Comparison of ENCODE assay signal across 25 cellular contexts in the genomic region with DNA sequence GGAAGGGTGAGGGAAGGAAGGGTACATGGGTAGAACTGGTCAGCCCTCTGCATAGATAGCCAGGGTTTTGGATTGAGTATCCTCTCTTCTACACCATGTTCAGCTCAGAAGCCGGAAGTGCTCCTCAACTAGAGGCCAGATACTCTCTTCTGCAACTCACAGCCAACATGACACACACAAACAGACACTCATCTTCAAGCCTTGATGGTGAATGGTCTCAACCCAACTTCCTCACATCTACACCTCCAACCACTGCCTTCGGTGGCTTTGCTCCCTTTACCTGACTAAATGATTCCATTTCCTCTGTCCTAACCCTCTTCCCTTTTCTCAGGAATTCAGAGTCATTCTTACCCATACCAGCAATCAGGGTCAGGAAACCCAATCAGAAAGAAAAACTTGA. TPM values are rescaled to one million over a fixed set of nuclear protein-coding genes. Genes with fewer than 3 reads are reported as not detected.
A peak's percentile ranks its signal among the peaks of the same experiment; 100 is the strongest.
DNase-seq lines count a peak whose midpoint lies in the region; ATAC-seq and TF ChIP-seq lines count a peak whose summit lies in the region.
"Had no signal": no experiment of that assay in that cellular context is flagged by ENCODE, and none has a peak within 500 bp of the region (broad histone marks: within the 10 kb centered on the region; RNA-seq: fewer than 3 reads in every experiment).

No MANE protein-coding gene starts in this region.

- no peak for TF ChIP-seq CTCF in CD4-positive, alpha-beta T cell (IDR thresholded peaks at IDR 0.05)
- TF ChIP-seq CTCF in osteoblast (IDR thresholded peaks at IDR 0.05; ENCODE audit: extremely low read depth, low read depth, low read length) (no peak), HFFc6 (IDR thresholded peaks at IDR 0.05) (no peak)

- DNase-seq in activated CD8-positive, alpha-beta memory T cell treated with anti-CD3 and anti-CD28 coated beads, Interleukin-2, amount 10 ng/mL, durations not matched to agents 7 days and 5 days: no peak
- no peak for DNase-seq in activated CD8-positive, alpha-beta memory T cell treated with anti-CD3 and anti-CD28 coated beads, Interleukin-2, amount 50 U/mL, for 4 hours
- no peak for DNase-seq in CD4-positive, alpha-beta T cell
- DNase-seq in activated naive CD8-positive, alpha-beta T cell treated with anti-CD3 and anti-CD28 coated beads, Interleukin-2, amount 10 ng/mL, durations not matched to agents 7 days and 5 days: no peak
- DNase-seq in osteoblast (ENCODE audit: insufficient read length, low spot score, missing footprints): peak; percentile 49
- no peak for DNase-seq in HFFc6
- no peak for DNase-seq in sciatic nerve (ENCODE audit: low spot score)
- DNase-seq: activated CD4-positive, alpha-beta T cell treated with anti-CD3 and anti-CD28 coated beads, Interleukin-2, amount 50 U/mL, for 4 hours; Calu3; cortex of kidney; DND-41; KG1; posterior cingulate gyrus; right lobe of liver; stimulated activated CD4-positive, alpha-beta T cell treated with anti-CD3 and anti-CD28 coated beads, Interleukin-15, amount 100 ng/mL, for 24 hours; T-helper 9 cell; WERI-Rb-1 had no signal

- peak; percentile 26 for ATAC-seq in activated CD8-positive, alpha-beta memory T cell treated with anti-CD3 and anti-CD28 coated beads, Interleukin-2, amount 10 ng/mL, durations not matched to agents 7 days and 5 days
- ATAC-seq in CD4-positive, alpha-beta T cell (ENCODE audit: poor library complexity): no peak
- ATAC-seq in activated naive CD8-positive, alpha-beta T cell treated with anti-CD3 and anti-CD28 coated beads, Interleukin-2, amount 10 ng/mL, durations not matched to agents 7 days and 5 days (ENCODE audit: low read depth): no peak
- ATAC-seq in sciatic nerve (no peak), HG03571 (IDR thresholded peaks at IDR 0.05; ENCODE audit: unreplicated experiment) (no peak)
- ATAC-seq: SK-N-SH treated with all-trans-retinoic acid at 6 μM for 48 hours had no signal

- H3K27me3 ChIP-seq in CD4-positive, alpha-beta T cell (ENCODE audit: control insufficient read depth, insufficient read depth, low read length): no peaks in the 10 kb centered on the region
- H3K27me3 ChIP-seq in osteoblast (ENCODE audit: insufficient read depth, low read length): no peaks in the 10 kb centered on the region
- H3K27me3 ChIP-seq: right lobe of liver had no signal

- peaks cover 22% of the 10 kb centered on the region for H3K79me2 ChIP-seq in osteoblast (ENCODE audit: insufficient read depth, low read length)

- H3K4me3 Mint-ChIP-seq in activated CD8-positive, alpha-beta memory T cell treated with anti-CD3 and anti-CD28 coated beads, Interleukin-2, amount 10 ng/mL, durations not matched to agents 7 days and 5 days: peak overlapping the region; percentile 43
- H3K4me3 Mint-ChIP-seq in CD4-positive, alpha-beta T cell: peak overlapping the region; percentile 23
- H3K4me3 Mint-ChIP-seq in activated naive CD8-positive, alpha-beta T cell treated with anti-CD3 and anti-CD28 coated beads, Interleukin-2, amount 10 ng/mL, durations not matched to agents 7 days and 5 days: no peak overlapping the region
- no peak overlapping the region for H3K4me3 Mint-ChIP-seq in HFFc6
- H3K4me3 Mint-ChIP-seq: neural crest cell, type B pancreatic cell had no signal

- H4K20me1 ChIP-seq in osteoblast (ENCODE audit: insufficient read depth, low read length): peaks cover 36% of the 10 kb centered on the region

- POLR2A ChIA-PET in CD4-positive, alpha-beta T cell (lab: Charles Lee): interaction anchor here (2.4 kb wide), 1 partner anchor 8 kb away, joined by 21 read pairs; the partner anchor contains the start of gene FKBP11
- POLR2A ChIA-PET in activated naive CD8-positive, alpha-beta T cell treated with anti-CD3 and anti-CD28 coated beads, Interleukin-2, amount 10 ng/mL, durations not matched to agents 7 days and 5 days (lab: Charles Lee): no interaction called here

- H2AFZ ChIP-seq in osteoblast (ENCODE audit: low read length): no peak overlapping the region

- no peak overlapping the region for H3K4me3 ChIP-seq in osteoblast (ENCODE audit: insufficient read depth, low read length)
- H3K4me3 ChIP-seq: right lobe of liver had no signal

- peak overlapping the region; percentile 90 for H3K27ac Mint-ChIP-seq in activated CD8-positive, alpha-beta memory T cell treated with anti-CD3 and anti-CD28 coated beads, Interleukin-2, amount 10 ng/mL, durations not matched to agents 7 days and 5 days
- peak overlapping the region; percentile 67 for H3K27ac Mint-ChIP-seq in CD4-positive, alpha-beta T cell
- peak overlapping the region; percentile 42 for H3K27ac Mint-ChIP-seq in activated naive CD8-positive, alpha-beta T cell treated with anti-CD3 and anti-CD28 coated beads, Interleukin-2, amount 10 ng/mL, durations not matched to agents 7 days and 5 days
- no peak overlapping the region for H3K27ac Mint-ChIP-seq in HFFc6
- H3K27ac Mint-ChIP-seq: type B pancreatic cell had no signal

- no peaks in the 10 kb centered on the region for H3K9me3 Mint-ChIP-seq in activated CD8-positive, alpha-beta memory T cell treated with anti-CD3 and anti-CD28 coated beads, Interleukin-2, amount 10 ng/mL, durations not matched to agents 7 days and 5 days (ENCODE audit: low read depth)
- no peaks in the 10 kb centered on the region for H3K9me3 Mint-ChIP-seq in CD4-positive, alpha-beta T cell
- H3K9me3 Mint-ChIP-seq in activated naive CD8-positive, alpha-beta T cell treated with anti-CD3 and anti-CD28 coated beads, Interleukin-2, amount 10 ng/mL, durations not matched to agents 7 days and 5 days: no peaks in the 10 kb centered on the region
- no peaks in the 10 kb centered on the region for H3K9me3 Mint-ChIP-seq in HFFc6
- H3K9me3 Mint-ChIP-seq: neural crest cell, type B pancreatic cell had no signal

- peak overlapping the region; percentile 4 for H3K27ac ChIP-seq in CD4-positive, alpha-beta T cell (ENCODE audit: low read depth, low read length)
- H3K27ac ChIP-seq in osteoblast (ENCODE audit: low read depth, low read length): no peak overlapping the region
- H3K27ac ChIP-seq: WERI-Rb-1 had no signal

- peaks cover 66% of the 10 kb centered on the region for H3K36me3 ChIP-seq in osteoblast (ENCODE audit: insufficient read depth, low read length)

- intact Hi-C loops in CD4-positive, alpha-beta T cell (cut with DNase I, micrococcal nuclease): no loop called here
- intact Hi-C loops in sciatic nerve (cut with DNase I): loop anchor here (10.0 kb wide), 1 partner anchor 78 kb away; the partner anchor contains the start of gene DDX23

- H3K9me3 ChIP-seq in CD4-positive, alpha-beta T cell (ENCODE audit: control insufficient read depth, low read length): no peaks in the 10 kb centered on the region
- H3K9me3 ChIP-seq in osteoblast (ENCODE audit: low read depth, low read length): no peaks in the 10 kb centered on the region
- H3K9me3 ChIP-seq: right lobe of liver had no signal

- no peaks in the 10 kb centered on the region for H3K4me1 ChIP-seq in osteoblast (ENCODE audit: insufficient read depth, low read length)

- H3K36me3 Mint-ChIP-seq in activated CD8-positive, alpha-beta memory T cell treated with anti-CD3 and anti-CD28 coated beads, Interleukin-2, amount 10 ng/mL, durations not matched to agents 7 days and 5 days: peaks cover 26% of the 10 kb centered on the region
- H3K36me3 Mint-ChIP-seq in CD4-positive, alpha-beta T cell (ENCODE audit: low read depth): peaks cover 60% of the 10 kb centered on the region
- H3K36me3 Mint-ChIP-seq in activated naive CD8-positive, alpha-beta T cell treated with anti-CD3 and anti-CD28 coated beads, Interleukin-2, amount 10 ng/mL, durations not matched to agents 7 days and 5 days: peaks cover 22% of the 10 kb centered on the region
- H3K36me3 Mint-ChIP-seq in HFFc6 (ENCODE audit: low read depth): peaks cover 23% of the 10 kb centered on the region

- CTCF ChIA-PET in activated CD8-positive, alpha-beta memory T cell treated with anti-CD3 and anti-CD28 coated beads, Interleukin-2, amount 10 ng/mL, durations not matched to agents 7 days and 5 days (lab: Charles Lee): interaction anchor here (1.3 to 10.3 kb wide), 9 partner anchors 10 to 118 kb away, joined by 3 to 157 read pairs (median 9); partner anchors contain the start of genes ARF3, DDX23 and FKBP11
- CTCF ChIA-PET in CD4-positive, alpha-beta T cell (lab: Charles Lee): interaction anchor here (1.1 to 2.6 kb wide), 5 partner anchors 8 to 80 kb away, joined by 4 to 17 read pairs (median 5); partner anchors contain the start of gene FKBP11

- H3K4me1 Mint-ChIP-seq in activated CD8-positive, alpha-beta memory T cell treated with anti-CD3 and anti-CD28 coated beads, Interleukin-2, amount 10 ng/mL, durations not matched to agents 7 days and 5 days: peaks cover 29% of the 10 kb centered on the region
- H3K4me1 Mint-ChIP-seq in CD4-positive, alpha-beta T cell (ENCODE audit: low read depth): peaks cover 41% of the 10 kb centered on the region
- H3K4me1 Mint-ChIP-seq in activated naive CD8-positive, alpha-beta T cell treated with anti-CD3 and anti-CD28 coated beads, Interleukin-2, amount 10 ng/mL, durations not matched to agents 7 days and 5 days: peaks cover 20% of the 10 kb centered on the region
- H3K4me1 Mint-ChIP-seq in HFFc6 (ENCODE audit: low read depth): peaks cover 1% of the 10 kb centered on the region
- H3K4me1 Mint-ChIP-seq: neural crest cell had no signal

- H3K27me3 Mint-ChIP-seq in activated CD8-positive, alpha-beta memory T cell treated with anti-CD3 and anti-CD28 coated beads, Interleukin-2, amount 10 ng/mL, durations not matched to agents 7 days and 5 days: no peaks in the 10 kb centered on the region
- H3K27me3 Mint-ChIP-seq in CD4-positive, alpha-beta T cell: no peaks in the 10 kb centered on the region
- H3K27me3 Mint-ChIP-seq in activated naive CD8-positive, alpha-beta T cell treated with anti-CD3 and anti-CD28 coated beads, Interleukin-2, amount 10 ng/mL, durations not matched to agents 7 days and 5 days: no peaks in the 10 kb centered on the region
- no peaks in the 10 kb centered on the region for H3K27me3 Mint-ChIP-seq in HFFc6 (ENCODE audit: insufficient read depth)
- H3K27me3 Mint-ChIP-seq: type B pancreatic cell had no signal

- no peak overlapping the region for H3K4me2 ChIP-seq in osteoblast (ENCODE audit: insufficient read depth, low read length)

RNA-seq across cellular contexts. Expression of gene FKBP11, which starts 7.6 kb away (rescaled TPM):
- 10 to 100 TPM; 78.5 to 88.8 TPM for total RNA-seq in activated CD8-positive, alpha-beta memory T cell treated with anti-CD3 and anti-CD28 coated beads, Interleukin-2, amount 10 ng/mL, durations not matched to agents 7 days and 5 days
- total RNA-seq in CD4-positive, alpha-beta T cell: 10 to 100 TPM; 82.3 to 85.9 TPM
- total RNA-seq in activated naive CD8-positive, alpha-beta T cell treated with anti-CD3 and anti-CD28 coated beads, Interleukin-2, amount 10 ng/mL, durations not matched to agents 7 days and 5 days: 10 to 100 TPM; 51.9 to 53.4 TPM
- total RNA-seq in osteoblast (24.8 and 31.8 TPM in 2 replicates), sciatic nerve (17.8 TPM)
- total RNA-seq in HFFc6 (2021; fragmentation: NEBNext Ultra II Directional; extraction: Animal tissue kit (Norgen Biotek cat#: 25700)): 100 to 1,000 TPM in 2 of 6 experiments, 10 to 100 TPM in 4; 59.2 to 117 (median 70.8) TPM

RNA-seq across cellular contexts. Expression of gene ARF3, which starts 24.4 kb away (rescaled TPM):
- 100 to 1,000 TPM in 1 of 2 experiments, 10 to 100 TPM in 1; 89.4 to 118 TPM for total RNA-seq in activated CD8-positive, alpha-beta memory T cell treated with anti-CD3 and anti-CD28 coated beads, Interleukin-2, amount 10 ng/mL, durations not matched to agents 7 days and 5 days
- 10 to 100 TPM; 32.0 to 34.6 TPM for total RNA-seq in CD4-positive, alpha-beta T cell
- total RNA-seq in activated naive CD8-positive, alpha-beta T cell treated with anti-CD3 and anti-CD28 coated beads, Interleukin-2, amount 10 ng/mL, durations not matched to agents 7 days and 5 days: 10 to 100 TPM; 88.0 to 96.5 TPM
- total RNA-seq in osteoblast (51.9 and 53.9 TPM in 2 replicates), sciatic nerve (112 TPM)
- total RNA-seq in HFFc6 (2021; fragmentation: NEBNext Ultra II Directional; extraction: Animal tissue kit (Norgen Biotek cat#: 25700)): 100 to 1,000 TPM; 186 to 213 (median 203) TPM

RNA-seq across cellular contexts. Expression of gene WNT10B, which starts 38.7 kb away (rescaled TPM):
- total RNA-seq in activated CD8-positive, alpha-beta memory T cell treated with anti-CD3 and anti-CD28 coated beads, Interleukin-2, amount 10 ng/mL, durations not matched to agents 7 days and 5 days: 1 to 10 TPM; 2.0 to 4.4 TPM
- total RNA-seq in CD4-positive, alpha-beta T cell: 10 to 100 TPM; 10.8 TPM
- total RNA-seq in activated naive CD8-positive, alpha-beta T cell treated with anti-CD3 and anti-CD28 coated beads, Interleukin-2, amount 10 ng/mL, durations not matched to agents 7 days and 5 days: 10 to 100 TPM in 1 of 2 experiments, 1 to 10 TPM in 1; 9.4 to 10.1 TPM
- 0.29 and 0.36 TPM in 2 replicates for total RNA-seq in osteoblast
- total RNA-seq in HFFc6 (2021; fragmentation: NEBNext Ultra II Directional; extraction: Animal tissue kit (Norgen Biotek cat#: 25700)): 1 to 10 TPM in 4 of 6 experiments, under 1 TPM in 2; 0.87 to 1.7 (median 1.3) TPM
- total RNA-seq in sciatic nerve: 1.1 TPM
- total RNA-seq: Calu3, OCI-LY7 had no signal

RNA-seq across cellular contexts. Expression of gene WNT1, which starts 45.2 kb away (rescaled TPM):
- total RNA-seq in activated CD8-positive, alpha-beta memory T cell treated with anti-CD3 and anti-CD28 coated beads, Interleukin-2, amount 10 ng/mL, durations not matched to agents 7 days and 5 days: 1 to 10 TPM in 1 of 2 experiments, under 1 TPM in 1; 0.87 to 1.2 TPM
- 1 to 10 TPM; 1.8 to 2.7 TPM for total RNA-seq in CD4-positive, alpha-beta T cell
- total RNA-seq in activated naive CD8-positive, alpha-beta T cell treated with anti-CD3 and anti-CD28 coated beads, Interleukin-2, amount 10 ng/mL, durations not matched to agents 7 days and 5 days: 1 to 10 TPM; 1.7 to 2.0 TPM
- total RNA-seq in osteoblast (not detected in 2 replicates), sciatic nerve (not detected)
- total RNA-seq in HFFc6 (2021; fragmentation: NEBNext Ultra II Directional; extraction: Animal tissue kit (Norgen Biotek cat#: 25700)): not detected
- total RNA-seq: Calu3, H4, liver, NCI-H460, OCI-LY7, right lobe of liver had no signal

Comparison
In these comparisons a context has a peak if more than half of its experiments do, and no peak if none do; other contexts are left out.
1. H3K4me3 Mint-ChIP-seq: peak in activated CD8-positive, alpha-beta memory T cell treated with anti-CD3 and anti-CD28 coated beads, Interleukin-2, amount 10 ng/mL, durations not matched to agents 7 days and 5 days (single experiment) and CD4-positive, alpha-beta T cell (single experiment); none in activated naive CD8-positive, alpha-beta T cell treated with anti-CD3 and anti-CD28 coated beads, Interleukin-2, amount 10 ng/mL, durations not matched to agents 7 days and 5 days (single experiment) and HFFc6 (single experiment).